ENCODE assay signal across 8 cellular contexts in genomic region chr18:26227051-26227672, GRCh38. TPM values are rescaled to one million over a fixed set of nuclear protein-coding genes. Genes with fewer than 3 reads are reported as not detected.
DNase-seq lines count a peak whose midpoint lies in the region; ATAC-seq and TF ChIP-seq lines count a peak whose summit lies in the region.

No MANE protein-coding gene starts in this region.

- ATAC-seq in GM23338 (peak; percentile 29), T-helper 17 cell (no peak), HG02970 (IDR thresholded peaks at IDR 0.05; ENCODE audit: low FRiP score, unreplicated experiment) (no peak)

- H3K4me1 ChIP-seq in BLaER1 (peaks cover 24% of the 10 kb centered on the region), GM23338 (ENCODE audit: insufficient read depth) (peaks cover 16% of the 10 kb centered on the region)

- H3K9me3 ChIP-seq in BLaER1 (peaks cover 12% of the 10 kb centered on the region), T-helper 17 cell (ENCODE audit: control insufficient read depth, low read length, poor library complexity, severe bottlenecking) (no peaks in the 10 kb centered on the region)

- H3K36me3 Mint-ChIP-seq in GM23338 (ENCODE audit: low read depth) (peaks cover 16% of the 10 kb centered on the region), T-helper 17 cell (ENCODE audit: low read depth) (no peaks in the 10 kb centered on the region), glutamatergic neuron (ENCODE audit: unreplicated experiment) (no peaks in the 10 kb centered on the region)

- H3K4me2 ChIP-seq in BLaER1 = peak overlapping the region; percentile 84
- peak overlapping the region; percentile 98 for H3K4me2 ChIP-seq in GM23338

- peaks cover 51% of the 10 kb centered on the region for H3K79me2 ChIP-seq in GM23338 (replicated peaks; ENCODE audit: insufficient read depth)

- H3K9me3 Mint-ChIP-seq in GM23338 (peaks cover 9% of the 10 kb centered on the region), glutamatergic neuron (ENCODE audit: unreplicated experiment) (no peaks in the 10 kb centered on the region)

- H3K4me3 Mint-ChIP-seq in GM23338 = peak overlapping the region; percentile 93
- H3K4me3 Mint-ChIP-seq in T-helper 17 cell = peak overlapping the region; percentile 96
- peak overlapping the region; percentile 91 for H3K4me3 Mint-ChIP-seq in glutamatergic neuron (ENCODE audit: unreplicated experiment)

- H3K27ac ChIP-seq in BLaER1 (peak overlapping the region; percentile 87), GM23338 (ENCODE audit: low read depth) (no peak overlapping the region), skin epidermis (peak overlapping the region in 20 of 21 experiments; percentile 65 to 89 (median 83))

- peak; percentile 29 for DNase-seq in GM23338 (ENCODE audit: low spot score)
- no peak for DNase-seq in T-helper 17 cell
- no peak for DNase-seq in glutamatergic neuron
- no peak for DNase-seq in cerebellum (ENCODE audit: low spot score)
- no peak for DNase-seq in GM19238 (ENCODE audit: insufficient read length, low spot score)

- H3K4me3 ChIP-seq in BLaER1 (peak overlapping the region; percentile 85), GM23338 (peak overlapping the region; percentile 84), skin epidermis (peak overlapping the region; percentile 77 to 97 (median 88))

- H4K20me1 ChIP-seq in BLaER1 (peaks cover 31% of the 10 kb centered on the region), GM23338 (replicated peaks; ENCODE audit: insufficient read depth) (peaks cover 21% of the 10 kb centered on the region)

- H2AFZ ChIP-seq in GM23338 = peak overlapping the region; percentile 86; the same call in 1 of the 2 replicates

- H3K27me3 ChIP-seq in BLaER1 (no peaks in the 10 kb centered on the region), GM23338 (ENCODE audit: insufficient read depth) (no peaks in the 10 kb centered on the region)

- H3K9me2 ChIP-seq in GM23338 (ENCODE audit: insufficient read depth) = no peaks in the 10 kb centered on the region

- peaks cover 17% of the 10 kb centered on the region for H3K36me3 ChIP-seq in BLaER1
- no peaks in the 10 kb centered on the region for H3K36me3 ChIP-seq in GM23338 (ENCODE audit: insufficient read depth)

- H3F3A ChIP-seq in GM23338 (replicated peaks; ENCODE audit: low read depth) = no peaks in the 10 kb centered on the region

- H3K27ac Mint-ChIP-seq in GM23338 (no peak overlapping the region), T-helper 17 cell (peak overlapping the region; percentile 92), glutamatergic neuron (ENCODE audit: unreplicated experiment) (no peak overlapping the region)

- TF ChIP-seq CTCF in GM23338 (conservative IDR thresholded peaks at IDR 0.05; ENCODE audit: low read depth in 2 of 2) = no peak
- TF ChIP-seq CTCF in glutamatergic neuron (IDR thresholded peaks at IDR 0.05; ENCODE audit: partially characterized antibody, unreplicated experiment) = no peak

- peak overlapping the region; percentile 87 for H3K9ac ChIP-seq in BLaER1

- peaks cover 39% of the 10 kb centered on the region for H3K4me1 Mint-ChIP-seq in GM23338
- peaks cover 25% of the 10 kb centered on the region for H3K4me1 Mint-ChIP-seq in T-helper 17 cell
- peaks cover 5% of the 10 kb centered on the region for H3K4me1 Mint-ChIP-seq in glutamatergic neuron (ENCODE audit: low read depth, unreplicated experiment)

- H3K27me3 Mint-ChIP-seq in GM23338 (ENCODE audit: insufficient read depth, low read depth, poor library complexity) (no peaks in the 10 kb centered on the region), T-helper 17 cell (no peaks in the 10 kb centered on the region), glutamatergic neuron (ENCODE audit: unreplicated experiment) (peaks cover 7% of the 10 kb centered on the region)

TF ChIP-seq in GM23338, 12 proteins besides CTCF, POLR2A, EP300 and RAD21:
- TF ChIP-seq NANOG (IDR thresholded peaks at IDR 0.05; ENCODE audit: borderline replicate concordance) (no peak), EZH2phosphoT487 (IDR thresholded peaks at IDR 0.05; ENCODE audit: unreplicated experiment) (no peak), POLR2AphosphoS5 (IDR thresholded peaks at IDR 0.05; ENCODE audit: low read depth) (no peak)
TF ChIP-seq in GM23338: peak in this region for 0.

RNA-seq across cellular contexts. Expression of gene TAF4B, which starts 0.9 kb away (rescaled TPM):
- total RNA-seq in GM23338 (2014; rRNA removed; shearing (Covaris generic)) = 15.2 and 27.3 TPM in 2 replicates
- 8.1 and 9.4 TPM in 2 replicates for polyA plus RNA-seq in GM23338 (2016; fragmentation: Nextera tagmentation; extraction: Ambion mirVana)
- total RNA-seq in T-helper 17 cell (10 to 100 TPM in 1 of 2 donors, 1 to 10 TPM in 1; 9.2 to 10.4 TPM), glutamatergic neuron (ENCODE audit: unreplicated experiment) (1.4 TPM), cerebellum (8.9 TPM)
